Comparison of ENCODE assay signal across 13 cellular contexts in genomic region chr1:209641216-209642181, GRCh38. TPM values are rescaled to one million over a fixed set of nuclear protein-coding genes. Genes with fewer than 3 reads are reported as not detected.
DNase-seq lines count a peak whose midpoint lies in the region; ATAC-seq and TF ChIP-seq lines count a peak whose summit lies in the region.
"Had no signal": no experiment of that assay in that cellular context is flagged by ENCODE, and none has a peak within 500 bp of the region (broad histone marks: within the 10 kb centered on the region; RNA-seq: fewer than 3 reads in every experiment).

No MANE protein-coding gene starts in this region.

- no peaks in the 10 kb centered on the region for H3K36me3 Mint-ChIP-seq in WTC11
- H3K36me3 Mint-ChIP-seq: naive B cell had no signal

- ATAC-seq in WTC11 (peak; percentile 34), GM21447 (IDR thresholded peaks at IDR 0.05; ENCODE audit: unreplicated experiment) (no peak), HG03280 (IDR thresholded peaks at IDR 0.05; ENCODE audit: unreplicated experiment) (no peak)

- H3K4me1 Mint-ChIP-seq in WTC11 = peaks cover 1% of the 10 kb centered on the region
- H3K4me1 Mint-ChIP-seq: naive B cell had no signal

- H3K9me3 Mint-ChIP-seq in WTC11 = no peaks in the 10 kb centered on the region
- H3K9me3 Mint-ChIP-seq: naive B cell had no signal

- DNase-seq in WTC11 (ENCODE audit: low spot score) (no peak), fibroblast of the aortic adventitia (ENCODE audit: low read depth) (peak; percentile 65), mucosa of gallbladder (ENCODE audit: low spot score) (peak; percentile 67), thyroid gland (peak; percentile 61 to 78), NCI-H446 (lab: John Stamatoyannopoulos, UW) (no peak), GM10266 (ENCODE audit: extremely low spot score) (no peak)
- DNase-seq: activated CD4-positive, alpha-beta T cell treated with anti-CD3 and anti-CD28 coated beads, Interleukin-2, amount 50 U/mL, for 4 hours; effector CD4-positive, alpha-beta T cell; EL; naive B cell; OCI-M1 had no signal

- no peaks in the 10 kb centered on the region for H3K27me3 Mint-ChIP-seq in WTC11 (ENCODE audit: low read depth)

- H3K27ac Mint-ChIP-seq in WTC11 = no peak overlapping the region

- POLR2A ChIA-PET in WTC11 (lab: Charles Lee) = no interaction called here

- H3K9me3 ChIP-seq in thyroid gland = no peaks in the 10 kb centered on the region

- H3K27ac ChIP-seq in thyroid gland = peak overlapping the region; percentile 22 to 65 (median 59)

- H3K4me3 ChIP-seq in fibroblast of the aortic adventitia (ENCODE audit: low read depth, low read length) (no peak overlapping the region), thyroid gland (replicated peaks in 1 of 3) (no peak overlapping the region)

- WGBS in thyroid gland, 2 donors = 28 to 43% methylated on average over 10 of the region's 10 CpGs

- intact Hi-C loops in thyroid gland (cut with DNase I) = no loop called here

- H3K4me1 ChIP-seq in thyroid gland = peaks cover 13 to 36% of the 10 kb centered on the region in 2 donors

- H3K36me3 ChIP-seq in thyroid gland = no peaks in the 10 kb centered on the region

- TF ChIP-seq POLR2A in thyroid gland (IDR thresholded peaks at IDR 0.05) = no peak

- H3K27me3 ChIP-seq in thyroid gland = no peaks in the 10 kb centered on the region

- CTCF ChIA-PET in WTC11 (lab: Charles Lee) = interaction anchor here (0.7 to 2.4 kb wide), 8 partner anchors 11 to 75 kb away, joined by 3 to 10 read pairs (median 5); no protein-coding TSS in a partner anchor

- TF ChIP-seq CTCF in WTC11 (IDR thresholded peaks at IDR 0.05) (no peak), fibroblast of the aortic adventitia (IDR thresholded peaks at IDR 0.05; ENCODE audit: insufficient read depth, low read length) (no peak), thyroid gland (IDR thresholded peaks at IDR 0.05) (no peak), GM10266 (IDR thresholded peaks at IDR 0.05; ENCODE audit: control insufficient read depth, insufficient read depth, low read depth, missing control alignments) (no peak)

- no peak overlapping the region for H3K4me3 Mint-ChIP-seq in WTC11
- H3K4me3 Mint-ChIP-seq: naive B cell had no signal

TF ChIP-seq in WTC11, 78 proteins besides CTCF, POLR2A, EP300 and RAD21 (continues in another document):
- TF ChIP-seq RELA (CRISPR knock-in tag; IDR thresholded peaks at IDR 0.05; ENCODE audit: borderline replicate concordance) (no peak), USF2 (CRISPR knock-in tag; IDR thresholded peaks at IDR 0.05) (no peak), AR (CRISPR knock-in tag; IDR thresholded peaks at IDR 0.05) (no peak), HMGA2 (CRISPR knock-in tag; IDR thresholded peaks at IDR 0.05) (no peak), ATF6 (CRISPR knock-in tag; IDR thresholded peaks at IDR 0.05) (no peak), GABPB1 (CRISPR knock-in tag; IDR thresholded peaks at IDR 0.05) (no peak), CREM (CRISPR knock-in tag; IDR thresholded peaks at IDR 0.05) (no peak), JAZF1 (CRISPR knock-in tag; IDR thresholded peaks at IDR 0.05) (no peak), KAT7 (CRISPR knock-in tag; IDR thresholded peaks at IDR 0.05; ENCODE audit: borderline replicate concordance) (no peak), CBFB (CRISPR knock-in tag; IDR thresholded peaks at IDR 0.05; ENCODE audit: low read depth) (no peak), JUN (CRISPR knock-in tag; IDR thresholded peaks at IDR 0.05) (no peak), ZSCAN18 (CRISPR knock-in tag; IDR thresholded peaks at IDR 0.05) (no peak), PRRX2 (CRISPR knock-in tag; IDR thresholded peaks at IDR 0.05) (no peak)

RNA-seq across cellular contexts. Expression of gene LAMB3, which starts 10.7 kb away (rescaled TPM):
- 0.53 to 0.85 TPM (median 0.60 TPM) in 3 replicates for total RNA-seq in WTC11 (2021)
- total RNA-seq in fibroblast of the aortic adventitia (ENCODE audit: low replicate concordance) = 5.9 and 10.3 TPM in 2 replicates
- total RNA-seq in mucosa of gallbladder = 7.6 TPM
- 1 to 10 TPM in 3 of 4 donors, under 1 TPM in 1; 0.56 to 5.6 (median 2.7) TPM for total RNA-seq in thyroid gland

RNA-seq across cellular contexts. Expression of gene G0S2, which starts 33.7 kb away (rescaled TPM):
- total RNA-seq in WTC11 (2021) (0.57 to 0.92 TPM (median 0.81 TPM) in 3 replicates), fibroblast of the aortic adventitia (ENCODE audit: low replicate concordance) (23.0 and 146 TPM in 2 replicates), mucosa of gallbladder (4.6 TPM), thyroid gland (10 to 100 TPM in 2 of 4 donors, 1 to 10 TPM in 2; 6.5 to 43.7 (median 10.7) TPM)

RNA-seq across cellular contexts. Expression of gene CAMK1G, which starts 58.0 kb away (rescaled TPM):
- 0.28 to 0.96 TPM (median 0.50 TPM) in 3 replicates for total RNA-seq in WTC11 (2021)
- 0.90 and 1.1 TPM in 2 replicates for total RNA-seq in fibroblast of the aortic adventitia (ENCODE audit: low replicate concordance)
- 0.12 TPM for total RNA-seq in mucosa of gallbladder
- total RNA-seq in thyroid gland = not detected

Comparison
In these comparisons a context has a peak if more than half of its experiments do, and no peak if none do; other contexts are left out.
1. DNase-seq: peak in fibroblast of the aortic adventitia (single experiment), mucosa of gallbladder (single experiment) and thyroid gland (2 of 2); none in WTC11 (single experiment), NCI-H446 (0 of 2) and GM10266 (single experiment).